In the genomic region with DNA sequence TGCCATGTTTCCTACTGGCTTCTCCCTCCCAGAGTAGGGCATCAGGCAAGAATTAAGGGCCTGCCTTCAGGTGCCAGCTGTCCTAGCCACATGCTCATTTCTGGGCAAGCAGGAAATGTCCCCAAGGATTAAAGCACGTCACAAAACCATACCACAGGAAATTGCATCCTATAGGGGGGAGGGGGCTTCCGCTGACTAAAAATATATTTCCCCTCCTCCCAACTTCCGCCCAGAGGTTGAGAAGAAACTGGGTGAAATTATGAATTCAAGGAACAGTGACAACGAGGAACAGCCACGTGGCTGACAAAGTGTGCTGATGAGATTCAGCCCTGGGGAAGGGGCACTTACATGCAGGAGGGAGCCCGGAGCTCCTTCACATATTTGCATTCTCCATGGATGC, we compare ENCODE assay signal across 10 cellular contexts. TPM values are rescaled to one million over a fixed set of nuclear protein-coding genes. Genes with fewer than 3 reads are reported as not detected.
A peak's percentile ranks its signal among the peaks of the same experiment; 100 is the strongest.
DNase-seq lines count a peak whose midpoint lies in the region; ATAC-seq, FAIRE-seq and TF ChIP-seq lines count a peak whose summit lies in the region.
"Had no signal": no experiment of that assay in that cellular context is flagged by ENCODE, and none has a peak within 500 bp of the region (broad histone marks: within the 10 kb centered on the region; RNA-seq: fewer than 3 reads in every experiment).

No MANE protein-coding gene starts in this region.

- peaks cover 19 to 50% of the 10 kb centered on the region in 2 experiments for H3K36me3 ChIP-seq in keratinocyte (ENCODE audit: control insufficient read depth in 2 of 2, extremely low read depth in 1 of 2, insufficient read depth in 2 of 2, low read length in 2 of 2)

- peaks cover 17% of the 10 kb centered on the region for H3K9me1 ChIP-seq in keratinocyte (ENCODE audit: control insufficient read depth, extremely low read depth, insufficient read depth, low read length)

- peak overlapping the region; percentile 95 for H3K4me3 Mint-ChIP-seq in natural killer cell treated with Interleukin-12 subunit alpha and Interleukin-12 subunit beta and Interleukin-15 and Interleukin-18, amount 100 ng/mL, for 72 hours
- H3K4me3 Mint-ChIP-seq in natural killer cell: no peak overlapping the region

- H3K27ac Mint-ChIP-seq in natural killer cell treated with Interleukin-12 subunit alpha and Interleukin-12 subunit beta and Interleukin-15 and Interleukin-18, amount 100 ng/mL, for 72 hours: peak overlapping the region; percentile 96 to 99
- H3K27ac Mint-ChIP-seq in natural killer cell: no peak overlapping the region

- dilution Hi-C loops in keratinocyte (cut with MboI; ENCODE audit: extremely low pct_ligation_motif_present, low sequenced_read_pairs): no loop called here

- H3K4me1 ChIP-seq in keratinocyte (ENCODE audit: control insufficient read depth, extremely low read depth, insufficient read depth, low read length): peaks cover 80% of the 10 kb centered on the region

- H3K4me3 ChIP-seq in keratinocyte (ENCODE audit: control insufficient read depth in 2 of 3, extremely low read depth in 1 of 3, insufficient read depth in 2 of 3, low read depth in 1 of 3, low read length in 3 of 3) (peak overlapping the region in 1 of 3 experiments; percentile 39), lower leg skin (ENCODE audit: low read depth, poor library complexity, severe bottlenecking) (no peak overlapping the region)

- no peak for FAIRE-seq in keratinocyte (lab: Jason Lieb, UNC)

- H3K36me3 Mint-ChIP-seq in natural killer cell treated with Interleukin-12 subunit alpha and Interleukin-12 subunit beta and Interleukin-15 and Interleukin-18, amount 100 ng/mL, for 72 hours: peaks cover 15% of the 10 kb centered on the region
- no peaks in the 10 kb centered on the region for H3K36me3 Mint-ChIP-seq in natural killer cell

- TF ChIP-seq CTCF in natural killer cell (IDR thresholded peaks at IDR 0.05): no peak
- no peak for TF ChIP-seq CTCF in keratinocyte (optimal IDR thresholded peaks at IDR 0.05 in 1 of 3, IDR thresholded peaks at IDR 0.05 in 1 of 3, conservative IDR thresholded peaks at IDR 0.05 in 1 of 3; ENCODE audit: extremely low read depth in 1 of 3, insufficient read depth in 2 of 3, low read length in 3 of 3)
- no peak for TF ChIP-seq CTCF in lower leg skin (IDR thresholded peaks at IDR 0.05)

- H3K27ac ChIP-seq in keratinocyte (ENCODE audit: control insufficient read depth, insufficient read depth, low read length): no peak overlapping the region

- peaks cover 0 to 2% of the 10 kb centered on the region in 2 donors for H3K27me3 Mint-ChIP-seq in natural killer cell treated with Interleukin-12 subunit alpha and Interleukin-12 subunit beta and Interleukin-15 and Interleukin-18, amount 100 ng/mL, for 72 hours
- H3K27me3 Mint-ChIP-seq in natural killer cell (ENCODE audit: low read depth in 2 of 2): peaks cover 6 to 12% of the 10 kb centered on the region in 2 donors

- DNase-seq in natural killer cell treated with Interleukin-12 subunit alpha and Interleukin-12 subunit beta and Interleukin-15 and Interleukin-18, amount 100 ng/mL, for 72 hours (ENCODE audit: low spot score): peak; percentile 76
- DNase-seq in natural killer cell (no peak), UCSD-AML1 (lab: John Stamatoyannopoulos, UW; ENCODE audit: unreplicated experiment) (peak; percentile 81), keratinocyte (ENCODE audit: low read depth, low spot score) (no peak), NCI-H2107 treated with DMSO at 0.1 percent for 48 hours (lab: John Stamatoyannopoulos, UW; ENCODE audit: unreplicated experiment) (no peak), NCI-H526 (lab: John Stamatoyannopoulos, UW) (no peak), OCI-M1 (lab: John Stamatoyannopoulos, UW) (no peak), lower leg skin (ENCODE audit: low spot score in 2 of 2) (no peak)
- DNase-seq: COR-L47 had no signal

- peak overlapping the region; percentile 6 for H3K9ac ChIP-seq in keratinocyte (ENCODE audit: control insufficient read depth, extremely low read depth, insufficient read depth, low read length)

- H3K27me3 ChIP-seq in keratinocyte (ENCODE audit: control insufficient read depth, extremely low read depth, insufficient read depth, low read length): no peaks in the 10 kb centered on the region

- no peaks in the 10 kb centered on the region for H3K9me3 ChIP-seq in keratinocyte (ENCODE audit: control insufficient read depth, low read depth, low read length)

- ATAC-seq in natural killer cell treated with Interleukin-12 subunit alpha and Interleukin-12 subunit beta and Interleukin-15 and Interleukin-18, amount 100 ng/mL, for 72 hours: peak; percentile 67 to 70
- no peak for ATAC-seq in natural killer cell

- TF ChIP-seq POLR2A in lower leg skin (IDR thresholded peaks at IDR 0.05): no peak

- WGBS in lower leg skin, 2 donors: 64 to 76% methylated on average over 6 of the region's 6 CpGs

- H3K4me1 Mint-ChIP-seq in natural killer cell treated with Interleukin-12 subunit alpha and Interleukin-12 subunit beta and Interleukin-15 and Interleukin-18, amount 100 ng/mL, for 72 hours (ENCODE audit: low read depth in 2 of 2): peaks cover 45 to 48% of the 10 kb centered on the region in 2 donors
- H3K4me1 Mint-ChIP-seq in natural killer cell: peaks cover 19 to 33% of the 10 kb centered on the region in 2 donors

- H2AFZ ChIP-seq in keratinocyte (ENCODE audit: control insufficient read depth, low read length): no peak overlapping the region

- peaks cover 23% of the 10 kb centered on the region for H4K20me1 ChIP-seq in keratinocyte (ENCODE audit: control insufficient read depth, extremely low read depth, insufficient read depth, low read length)

- H3K4me2 ChIP-seq in keratinocyte (ENCODE audit: control insufficient read depth, extremely low read depth, insufficient read depth, low read depth, low read length): peak overlapping the region; percentile 69

- intact Hi-C loops in natural killer cell (cut with micrococcal nuclease) (no loop called here), lower leg skin (cut with DNase I; ENCODE audit: low total_unique reads) (no loop called here)

- peaks cover 62% of the 10 kb centered on the region for H3K79me2 ChIP-seq in keratinocyte (ENCODE audit: control insufficient read depth, insufficient read depth, low read length)

- no peaks in the 10 kb centered on the region for H3K9me3 Mint-ChIP-seq in natural killer cell treated with Interleukin-12 subunit alpha and Interleukin-12 subunit beta and Interleukin-15 and Interleukin-18, amount 100 ng/mL, for 72 hours
- no peaks in the 10 kb centered on the region for H3K9me3 Mint-ChIP-seq in natural killer cell

RNA-seq across cellular contexts. Expression of gene HBEGF, which starts 4.1 kb away (rescaled TPM):
- 10 to 100 TPM; 56.0 to 63.0 TPM for total RNA-seq in natural killer cell treated with Interleukin-12 subunit alpha and Interleukin-12 subunit beta and Interleukin-15 and Interleukin-18, amount 100 ng/mL, for 72 hours
- total RNA-seq in natural killer cell (1 to 10 TPM; 5.1 to 9.9 (median 7.8) TPM), lower leg skin (10 to 100 TPM; 16.6 to 24.3 (median 18.4) TPM)
- 29.0 to 53.1 TPM (median 34.2 TPM) in 3 replicates for polyA plus RNA-seq in keratinocyte
- 45.6 TPM for polyA plus RNA-seq in keratinocyte (2011; ENCODE audit: low read depth)
- polyA plus RNA-seq in keratinocyte (2011; cell fraction: cytosol; rRNA removed): 24.8 and 37.0 TPM in 2 replicates
- polyA plus RNA-seq in keratinocyte (2011; cell fraction: nucleus; rRNA removed): 108 and 131 TPM in 2 replicates
- polyA plus RNA-seq in keratinocyte (2012; ENCODE audit: low replicate concordance): 22.1 and 109 TPM in 2 replicates
- 11.6 to 23.4 TPM (median 17.4 TPM) in 3 replicates for polyA minus RNA-seq in keratinocyte
- polyA minus RNA-seq in keratinocyte (2011; cell fraction: cytosol; rRNA and poly(A)+ RNA removed): 13.8 TPM
- 30.2 and 41.6 TPM in 2 replicates for polyA minus RNA-seq in keratinocyte (2011; cell fraction: nucleus; rRNA and poly(A)+ RNA removed)

RNA-seq across cellular contexts. Expression of gene SLC4A9, which starts 17.7 kb away (rescaled TPM):
- not detected for total RNA-seq in natural killer cell treated with Interleukin-12 subunit alpha and Interleukin-12 subunit beta and Interleukin-15 and Interleukin-18, amount 100 ng/mL, for 72 hours
- total RNA-seq in natural killer cell: not detected
- polyA plus RNA-seq in keratinocyte: 0.04 to 0.14 TPM (median 0.07 TPM) in 3 replicates
- polyA plus RNA-seq in keratinocyte (2011; ENCODE audit: low read depth): not detected
- polyA plus RNA-seq in keratinocyte (2011; cell fraction: cytosol; rRNA removed): 0.09 TPM in 1 of 2 replicates, not detected in the other
- polyA plus RNA-seq in keratinocyte (2011; cell fraction: nucleus; rRNA removed): 0.13 and 0.25 TPM in 2 replicates
- 0.06 and 0.07 TPM in 2 replicates for polyA plus RNA-seq in keratinocyte (2012; ENCODE audit: low replicate concordance)
- polyA minus RNA-seq in keratinocyte: not detected in 3 replicates
- not detected for polyA minus RNA-seq in keratinocyte (2011; cell fraction: cytosol; rRNA and poly(A)+ RNA removed)
- polyA minus RNA-seq in keratinocyte (2011; cell fraction: nucleus; rRNA and poly(A)+ RNA removed): 0.11 TPM in 1 of 2 replicates, not detected in the other
- total RNA-seq in lower leg skin: 1 to 10 TPM in 1 of 4 donors, under 1 TPM in 2, not detected in 1; 0.10 to 1.4 (median 0.38) TPM
- total RNA-seq: LHCN-M2 had no signal

RNA-seq across cellular contexts. Expression of gene PFDN1, which starts 39.4 kb away (rescaled TPM):
- total RNA-seq in natural killer cell treated with Interleukin-12 subunit alpha and Interleukin-12 subunit beta and Interleukin-15 and Interleukin-18, amount 100 ng/mL, for 72 hours: 10 to 100 TPM; 49.8 to 62.2 TPM
- total RNA-seq in natural killer cell (10 to 100 TPM; 28.0 to 39.1 (median 37.6) TPM), lower leg skin (10 to 100 TPM; 43.3 to 78.6 (median 59.7) TPM)
- 77.2 to 101 TPM (median 79.0 TPM) in 3 replicates for polyA plus RNA-seq in keratinocyte
- polyA plus RNA-seq in keratinocyte (2011; ENCODE audit: low read depth): 192 TPM
- 100 and 122 TPM in 2 replicates for polyA plus RNA-seq in keratinocyte (2011; cell fraction: cytosol; rRNA removed)
- polyA plus RNA-seq in keratinocyte (2011; cell fraction: nucleus; rRNA removed): 40.9 and 43.3 TPM in 2 replicates
- polyA plus RNA-seq in keratinocyte (2012; ENCODE audit: low replicate concordance): 87.4 and 90.1 TPM in 2 replicates
- polyA minus RNA-seq in keratinocyte: 79.0 to 84.7 TPM (median 83.4 TPM) in 3 replicates
- polyA minus RNA-seq in keratinocyte (2011; cell fraction: cytosol; rRNA and poly(A)+ RNA removed): 41.4 TPM
- 15.2 and 19.6 TPM in 2 replicates for polyA minus RNA-seq in keratinocyte (2011; cell fraction: nucleus; rRNA and poly(A)+ RNA removed)

RNA-seq across cellular contexts. Expression of gene ANKHD1, which starts 59.3 kb away (rescaled TPM):
- 100 to 1,000 TPM; 136 to 156 TPM for total RNA-seq in natural killer cell treated with Interleukin-12 subunit alpha and Interleukin-12 subunit beta and Interleukin-15 and Interleukin-18, amount 100 ng/mL, for 72 hours
- total RNA-seq in natural killer cell (100 to 1,000 TPM; 225 to 239 (median 230) TPM), lower leg skin (100 to 1,000 TPM in 2 of 4 donors, 10 to 100 TPM in 2; 73.6 to 165 (median 101) TPM)
- 39.5 to 65.9 TPM (median 54.3 TPM) in 3 replicates for polyA plus RNA-seq in keratinocyte
- 179 TPM for polyA plus RNA-seq in keratinocyte (2011; ENCODE audit: low read depth)
- 20.3 and 36.1 TPM in 2 replicates for polyA plus RNA-seq in keratinocyte (2011; cell fraction: cytosol; rRNA removed)
- polyA plus RNA-seq in keratinocyte (2011; cell fraction: nucleus; rRNA removed): 95.3 and 112 TPM in 2 replicates
- polyA plus RNA-seq in keratinocyte (2012; ENCODE audit: low replicate concordance): 40.4 and 64.5 TPM in 2 replicates
- polyA minus RNA-seq in keratinocyte: 59.5 to 110 TPM (median 78.3 TPM) in 3 replicates
- polyA minus RNA-seq in keratinocyte (2011; cell fraction: cytosol; rRNA and poly(A)+ RNA removed): 22.4 TPM
- polyA minus RNA-seq in keratinocyte (2011; cell fraction: nucleus; rRNA and poly(A)+ RNA removed): 82.0 and 150 TPM in 2 replicates

Comparison
In these comparisons a context has a peak if more than half of its experiments do, and no peak if none do; other contexts are left out.
1. ATAC-seq: peak in natural killer cell treated with Interleukin-12 subunit alpha and Interleukin-12 subunit beta and Interleukin-15 and Interleukin-18, amount 100 ng/mL, for 72 hours (2 of 2); none in natural killer cell (0 of 3).
2. DNase-seq: peak in natural killer cell treated with Interleukin-12 subunit alpha and Interleukin-12 subunit beta and Interleukin-15 and Interleukin-18, amount 100 ng/mL, for 72 hours (single experiment) and UCSD-AML1 (single experiment); none in natural killer cell (single experiment), keratinocyte (single experiment), NCI-H2107 treated with DMSO at 0.1 percent for 48 hours (single experiment), NCI-H526 (0 of 2), OCI-M1 (single experiment) and lower leg skin (0 of 2).
3. H3K27ac Mint-ChIP-seq: peak in natural killer cell treated with Interleukin-12 subunit alpha and Interleukin-12 subunit beta and Interleukin-15 and Interleukin-18, amount 100 ng/mL, for 72 hours (2 of 2); none in natural killer cell (0 of 2).